Comparison of ENCODE assay signal across 24 cellular contexts in genomic region chr19:644789-645188, GRCh38. TPM values are rescaled to one million over a fixed set of nuclear protein-coding genes. Genes with fewer than 3 reads are reported as not detected.
"Had no signal": no experiment of that assay in that cellular context is flagged by ENCODE, and none has a peak within 500 bp of the region (broad histone marks: within the 10 kb centered on the region; RNA-seq: fewer than 3 reads in every experiment).

No MANE protein-coding gene starts in this region.

- ATAC-seq: activated CD4-positive, CD25-positive, alpha-beta regulatory T cell treated with anti-CD3 and anti-CD28 coated beads, Interleukin-2, amount 50 U/mL, for 24 hours; effector memory CD8-positive, alpha-beta T cell; foreskin keratinocyte; left ventricle myocardium superior; natural killer cell; stimulated activated naive CD8-positive, alpha-beta T cell treated with anti-CD3 and anti-CD28 coated beads, Interleukin-15, Interleukin-2, amounts not matched to agents 100 U/mL and 50 U/mL, for 24 hours; T-cell had no signal

- H3K9me3 Mint-ChIP-seq: activated T-helper 1 cell treated with anti-CD3 and anti-CD28 coated beads, Interleukin-12 subunit alpha, Interleukin-12 subunit beta, Interleukin-2, Interleukin-4 antibody, amounts not matched to agents 30 ng/mL and 10 ng/mL and 1 ng/mL, durations not matched to agents 14 hours and 24 hours and 36 hours; effector memory CD8-positive, alpha-beta T cell; natural killer cell; T-cell had no signal

- H3K36me3 Mint-ChIP-seq: natural killer cell had no signal

- H3K9me3 ChIP-seq: transverse colon had no signal

- H3K4me1 ChIP-seq: foreskin keratinocyte had no signal

- H3K27ac Mint-ChIP-seq: activated T-helper 1 cell treated with anti-CD3 and anti-CD28 coated beads, Interleukin-12 subunit alpha, Interleukin-12 subunit beta, Interleukin-2, Interleukin-4 antibody, amounts not matched to agents 30 ng/mL and 10 ng/mL and 1 ng/mL, durations not matched to agents 14 hours and 24 hours and 36 hours; effector memory CD8-positive, alpha-beta T cell; T-cell had no signal

- DNase-seq: activated CD4-positive, alpha-beta T cell treated with anti-CD3 and anti-CD28 coated beads, Interleukin-2, amount 50 U/mL, for 1 hour; activated CD8-positive, alpha-beta memory T cell treated with anti-CD3 and anti-CD28 coated beads for 24 hours; activated naive CD4-positive, alpha-beta T cell treated with Interleukin-2 at 50 U/mL for 16 hours; dermis blood vessel endothelial cell; effector memory CD8-positive, alpha-beta T cell; foreskin keratinocyte; glutamatergic neuron; left ventricle myocardium superior; mesendoderm; natural killer cell; stimulated activated CD4-positive, alpha-beta T cell treated with anti-CD3 and anti-CD28 coated beads, Interleukin-15, amount 100 ng/mL, for 24 hours; stimulated activated CD4-positive, alpha-beta T cell treated with anti-CD3 and anti-CD28 coated beads, Interleukin-4, amount 100 ng/mL, for 1 hour; stimulated activated naive CD8-positive, alpha-beta T cell treated with anti-CD3 and anti-CD28 coated beads, Interleukin-15, Interleukin-2, amounts not matched to agents 100 U/mL and 50 U/mL, for 24 hours; T-cell; T-helper 9 cell; transverse colon had no signal

- H3K4me3 Mint-ChIP-seq: activated T-helper 1 cell treated with anti-CD3 and anti-CD28 coated beads, Interleukin-12 subunit alpha, Interleukin-12 subunit beta, Interleukin-2, Interleukin-4 antibody, amounts not matched to agents 30 ng/mL and 10 ng/mL and 1 ng/mL, durations not matched to agents 14 hours and 24 hours and 36 hours; effector memory CD8-positive, alpha-beta T cell; natural killer cell; T-cell had no signal

- H3K27me3 ChIP-seq: foreskin keratinocyte, transverse colon had no signal

- H3K27ac ChIP-seq: foreskin keratinocyte, transverse colon had no signal

- H3K4me3 ChIP-seq: transverse colon had no signal

- FAIRE-seq: astrocyte, bronchial epithelial cell had no signal

- H3K27me3 Mint-ChIP-seq: effector memory CD8-positive, alpha-beta T cell; T-cell had no signal

RNA-seq across cellular contexts. Expression of gene FGF22, which starts 5.1 kb away (rescaled TPM):
- total RNA-seq: activated T-helper 1 cell treated with anti-CD3 and anti-CD28 coated beads, Interleukin-12 subunit alpha, Interleukin-12 subunit beta, Interleukin-2, Interleukin-4 antibody, amounts not matched to agents 30 ng/mL and 10 ng/mL and 1 ng/mL, durations not matched to agents 14 hours and 24 hours and 36 hours; bronchial epithelial cell; cerebellum; dermis blood vessel endothelial cell; foreskin keratinocyte; kidney epithelial cell; left ventricle myocardium superior; skeletal muscle tissue; transverse colon had no signal
- polyA plus RNA-seq: foreskin keratinocyte had no signal

RNA-seq across cellular contexts. Expression of gene PRSS57, which starts 50.5 kb away (rescaled TPM):
- total RNA-seq: activated T-helper 1 cell treated with anti-CD3 and anti-CD28 coated beads, Interleukin-12 subunit alpha, Interleukin-12 subunit beta, Interleukin-2, Interleukin-4 antibody, amounts not matched to agents 30 ng/mL and 10 ng/mL and 1 ng/mL, durations not matched to agents 14 hours and 24 hours and 36 hours; astrocyte; bronchial epithelial cell; cerebellum; dermis blood vessel endothelial cell; foreskin keratinocyte; kidney epithelial cell; left ventricle myocardium superior; posterior vena cava; skeletal muscle tissue; transverse colon had no signal
- polyA plus RNA-seq: foreskin keratinocyte had no signal
